In the genomic region with DNA sequence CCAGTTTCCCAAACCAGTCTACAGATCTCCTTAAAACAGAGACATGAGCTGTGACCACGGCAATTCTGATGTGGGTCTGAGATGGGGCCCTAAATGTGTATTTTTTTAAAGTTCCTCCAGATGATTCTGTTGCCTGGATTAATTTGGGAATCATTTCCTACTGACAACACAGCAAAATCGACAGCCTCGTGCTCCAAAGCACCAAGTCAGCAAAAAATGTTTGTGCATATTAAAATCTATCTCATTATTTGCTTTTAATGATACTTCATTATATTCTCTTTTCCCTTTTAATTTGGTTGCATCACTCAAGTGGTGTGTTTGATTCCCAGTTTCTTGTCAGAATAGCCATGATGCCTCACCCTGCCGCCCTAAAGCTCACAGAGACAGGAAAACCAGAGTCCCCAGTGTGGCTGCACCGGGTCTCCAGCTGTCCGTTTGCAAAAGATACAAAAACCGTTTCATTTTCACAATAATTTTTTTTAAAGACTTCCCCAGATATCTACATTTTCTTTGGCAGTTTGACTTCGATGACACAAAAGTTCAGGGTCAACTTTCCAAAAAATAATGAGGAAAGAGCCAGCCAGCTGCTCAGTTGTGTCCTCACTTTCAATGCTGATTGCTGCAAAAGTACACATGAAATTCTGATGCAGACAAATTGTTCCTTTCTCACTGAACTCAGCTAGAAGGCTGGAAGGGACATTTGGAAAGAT, we compare ENCODE assay signal across 1 cellular context.
TF ChIP-seq lines count a peak whose summit lies in the region.

No MANE protein-coding gene starts in this region.

TF ChIP-seq in SK-N-SH, 30 proteins besides CTCF, POLR2A, EP300 and RAD21 (continued from another document):
- TF ChIP-seq RCOR1 (IDR thresholded peaks at IDR 0.05; ENCODE audit: low read length), result no peak
- no peak for TF ChIP-seq POLR2AphosphoS5 (IDR thresholded peaks at IDR 0.05; ENCODE audit: low read depth, low read length)
- no peak for TF ChIP-seq JUND (IDR thresholded peaks at IDR 0.05)
- TF ChIP-seq, protein P1, sequence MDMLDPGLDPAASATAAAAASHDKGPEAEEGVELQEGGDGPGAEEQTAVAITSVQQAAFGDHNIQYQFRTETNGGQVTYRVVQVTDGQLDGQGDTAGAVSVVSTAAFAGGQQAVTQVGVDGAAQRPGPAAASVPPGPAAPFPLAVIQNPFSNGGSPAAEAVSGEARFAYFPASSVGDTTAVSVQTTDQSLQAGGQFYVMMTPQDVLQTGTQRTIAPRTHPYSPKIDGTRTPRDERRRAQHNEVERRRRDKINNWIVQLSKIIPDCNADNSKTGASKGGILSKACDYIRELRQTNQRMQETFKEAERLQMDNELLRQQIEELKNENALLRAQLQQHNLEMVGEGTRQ (IDR thresholded peaks at IDR 0.05; ENCODE audit: borderline replicate concordance, low read depth, low read length), result no peak
- TF ChIP-seq, protein P2, sequence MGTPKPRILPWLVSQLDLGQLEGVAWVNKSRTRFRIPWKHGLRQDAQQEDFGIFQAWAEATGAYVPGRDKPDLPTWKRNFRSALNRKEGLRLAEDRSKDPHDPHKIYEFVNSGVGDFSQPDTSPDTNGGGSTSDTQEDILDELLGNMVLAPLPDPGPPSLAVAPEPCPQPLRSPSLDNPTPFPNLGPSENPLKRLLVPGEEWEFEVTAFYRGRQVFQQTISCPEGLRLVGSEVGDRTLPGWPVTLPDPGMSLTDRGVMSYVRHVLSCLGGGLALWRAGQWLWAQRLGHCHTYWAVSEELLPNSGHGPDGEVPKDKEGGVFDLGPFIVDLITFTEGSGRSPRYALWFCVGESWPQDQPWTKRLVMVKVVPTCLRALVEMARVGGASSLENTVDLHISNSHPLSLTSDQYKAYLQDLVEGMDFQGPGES (IDR thresholded peaks at IDR 0.05; ENCODE audit: low read depth, low read length), result no peak
- no peak for TF ChIP-seq ELF1 (IDR thresholded peaks at IDR 0.05)
- no peak for TF ChIP-seq NRF1 (IDR thresholded peaks at IDR 0.05; ENCODE audit: low read depth, low read length)
- TF ChIP-seq, protein P3, sequence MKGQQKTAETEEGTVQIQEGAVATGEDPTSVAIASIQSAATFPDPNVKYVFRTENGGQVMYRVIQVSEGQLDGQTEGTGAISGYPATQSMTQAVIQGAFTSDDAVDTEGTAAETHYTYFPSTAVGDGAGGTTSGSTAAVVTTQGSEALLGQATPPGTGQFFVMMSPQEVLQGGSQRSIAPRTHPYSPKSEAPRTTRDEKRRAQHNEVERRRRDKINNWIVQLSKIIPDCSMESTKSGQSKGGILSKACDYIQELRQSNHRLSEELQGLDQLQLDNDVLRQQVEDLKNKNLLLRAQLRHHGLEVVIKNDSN (IDR thresholded peaks at IDR 0.05; ENCODE audit: borderline replicate concordance, low read depth), result no peak
- TF ChIP-seq RXRA (IDR thresholded peaks at IDR 0.05; ENCODE audit: borderline replicate concordance, low read depth), result no peak
- TF ChIP-seq RFX5 (IDR thresholded peaks at IDR 0.05; ENCODE audit: low read length), result no peak
- no peak for TF ChIP-seq FOXJ3 (CRISPR knock-in tag; IDR thresholded peaks at IDR 0.05)
- no peak for TF ChIP-seq FOSL2 (IDR thresholded peaks at IDR 0.05; ENCODE audit: borderline replicate concordance, low read depth)
- no peak for TF ChIP-seq SIN3A (IDR thresholded peaks at IDR 0.05; ENCODE audit: borderline replicate concordance, low read depth, low read length)
